ENCODE assay signal across 2 cellular contexts in the genomic region with DNA sequence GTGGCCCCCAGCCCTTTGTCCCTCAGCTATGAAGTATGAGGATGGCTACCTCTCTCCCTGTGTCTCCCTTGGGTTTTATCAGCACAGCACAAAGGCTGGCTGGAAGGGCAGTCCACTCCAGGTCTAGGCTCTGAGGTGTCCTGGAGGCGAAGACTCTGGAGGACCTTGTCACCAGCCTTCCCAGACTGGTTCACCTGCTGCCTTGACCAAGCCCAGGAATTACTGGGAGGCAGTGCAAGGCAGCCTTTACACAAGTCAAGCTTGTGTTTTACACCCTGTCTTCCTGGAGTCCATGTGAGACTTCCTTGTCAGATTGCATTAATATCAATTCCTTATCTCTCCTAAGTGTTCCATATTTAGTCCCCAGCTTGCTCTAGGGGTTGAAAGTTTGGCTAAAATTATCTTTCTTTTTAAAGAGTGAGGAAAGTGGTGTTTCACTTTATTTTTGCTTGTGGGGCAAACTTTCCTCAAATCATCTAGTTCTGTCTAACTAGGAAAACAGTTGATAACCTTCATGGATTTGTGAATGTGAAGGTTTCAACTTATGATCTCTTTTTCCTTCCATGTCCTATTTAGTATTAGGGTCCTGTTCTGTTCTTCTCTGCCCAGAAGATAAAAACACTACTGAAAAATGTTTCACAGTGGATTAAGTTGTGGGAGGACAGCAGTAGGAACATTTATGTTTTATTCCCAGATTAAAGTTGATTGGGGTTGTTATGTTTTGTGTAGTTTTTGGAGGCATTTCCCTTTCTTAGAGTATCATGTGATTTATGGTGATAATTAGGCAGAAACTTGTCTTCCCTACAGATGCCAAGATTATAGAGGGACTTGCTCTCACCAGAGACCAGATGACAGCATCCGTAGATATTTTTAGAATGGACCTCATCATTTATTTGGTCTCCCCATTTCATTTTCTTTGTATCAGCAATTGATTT.
TF ChIP-seq lines count a peak whose summit lies in the region.

No MANE protein-coding gene starts in this region.

TF ChIP-seq in HEK293T, 16 proteins besides CTCF, POLR2A, EP300 and RAD21 (continued from another document):
- TF ChIP-seq, protein P1, sequence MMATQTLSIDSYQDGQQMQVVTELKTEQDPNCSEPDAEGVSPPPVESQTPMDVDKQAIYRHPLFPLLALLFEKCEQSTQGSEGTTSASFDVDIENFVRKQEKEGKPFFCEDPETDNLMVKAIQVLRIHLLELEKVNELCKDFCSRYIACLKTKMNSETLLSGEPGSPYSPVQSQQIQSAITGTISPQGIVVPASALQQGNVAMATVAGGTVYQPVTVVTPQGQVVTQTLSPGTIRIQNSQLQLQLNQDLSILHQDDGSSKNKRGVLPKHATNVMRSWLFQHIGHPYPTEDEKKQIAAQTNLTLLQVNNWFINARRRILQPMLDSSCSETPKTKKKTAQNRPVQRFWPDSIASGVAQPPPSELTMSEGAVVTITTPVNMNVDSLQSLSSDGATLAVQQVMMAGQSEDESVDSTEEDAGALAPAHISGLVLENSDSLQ (IDR thresholded peaks at IDR 0.05), result peak; percentile 61

TF ChIP-seq in WTC11, 78 proteins besides CTCF, POLR2A, EP300 and RAD21 (continued from another document):
- TF ChIP-seq ZNF425 (CRISPR knock-in tag; conservative IDR thresholded peaks at IDR 0.05) (no peak), ZNF512 (CRISPR knock-in tag; IDR thresholded peaks at IDR 0.05; ENCODE audit: borderline replicate concordance) (no peak), JUN (CRISPR knock-in tag; IDR thresholded peaks at IDR 0.05) (no peak)
- TF ChIP-seq, protein P2, sequence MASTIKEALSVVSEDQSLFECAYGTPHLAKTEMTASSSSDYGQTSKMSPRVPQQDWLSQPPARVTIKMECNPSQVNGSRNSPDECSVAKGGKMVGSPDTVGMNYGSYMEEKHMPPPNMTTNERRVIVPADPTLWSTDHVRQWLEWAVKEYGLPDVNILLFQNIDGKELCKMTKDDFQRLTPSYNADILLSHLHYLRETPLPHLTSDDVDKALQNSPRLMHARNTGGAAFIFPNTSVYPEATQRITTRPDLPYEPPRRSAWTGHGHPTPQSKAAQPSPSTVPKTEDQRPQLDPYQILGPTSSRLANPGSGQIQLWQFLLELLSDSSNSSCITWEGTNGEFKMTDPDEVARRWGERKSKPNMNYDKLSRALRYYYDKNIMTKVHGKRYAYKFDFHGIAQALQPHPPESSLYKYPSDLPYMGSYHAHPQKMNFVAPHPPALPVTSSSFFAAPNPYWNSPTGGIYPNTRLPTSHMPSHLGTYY (CRISPR knock-in tag; IDR thresholded peaks at IDR 0.05), result no peak
